ENCODE assay signal across 27 cellular contexts in genomic region chr6:77638129-77638830, GRCh38. TPM values are rescaled to one million over a fixed set of nuclear protein-coding genes. Genes with fewer than 3 reads are reported as not detected.
DNase-seq lines count a peak whose midpoint lies in the region; ATAC-seq, FAIRE-seq and TF ChIP-seq lines count a peak whose summit lies in the region.
"Had no signal": no experiment of that assay in that cellular context is flagged by ENCODE, and none has a peak within 500 bp of the region (broad histone marks: within the 10 kb centered on the region; RNA-seq: fewer than 3 reads in every experiment).

No MANE protein-coding gene starts in this region.

- no peaks in the 10 kb centered on the region for H3K27me3 Mint-ChIP-seq in MCF 10A (ENCODE audit: insufficient read depth, unreplicated experiment)
- H3K27me3 Mint-ChIP-seq in astrocyte (ENCODE audit: low read depth, unreplicated experiment): no peaks in the 10 kb centered on the region
- H3K27me3 Mint-ChIP-seq in effector memory CD8-positive, alpha-beta T cell: no peaks in the 10 kb centered on the region

- ATAC-seq in effector memory CD8-positive, alpha-beta T cell (replicated peaks): no peak
- ATAC-seq: HepG2 had no signal

- H3K9me3 Mint-ChIP-seq in MCF 10A (ENCODE audit: unreplicated experiment) (no peaks in the 10 kb centered on the region), astrocyte (ENCODE audit: unreplicated experiment) (no peaks in the 10 kb centered on the region)
- H3K9me3 Mint-ChIP-seq in effector memory CD8-positive, alpha-beta T cell: peaks cover 0 to 2% of the 10 kb centered on the region in 2 donors

- H3K27ac ChIP-seq in breast epithelium (no peak overlapping the region), astrocyte (ENCODE audit: low read depth, low read length) (no peak overlapping the region), SK-N-SH (ENCODE audit: low read depth in 2 of 2, low read length in 1 of 2) (no peak overlapping the region)
- H3K27ac ChIP-seq: SJCRH30 had no signal

- H3K9me2 ChIP-seq in SK-N-SH: no peaks in the 10 kb centered on the region

- DNase-seq in MCF 10A (ENCODE audit: unreplicated experiment): peak; percentile 73
- no peak for DNase-seq in breast epithelium (ENCODE audit: low spot score in 2 of 2)
- DNase-seq in astrocyte (ENCODE audit: low read depth): peak; percentile 18
- peak; percentile 6 for DNase-seq in fibroblast of mammary gland (ENCODE audit: low read depth)
- no peak for DNase-seq in effector memory CD8-positive, alpha-beta T cell
- no peak for DNase-seq in SK-N-SH
- DNase-seq in NCI-H2196 (lab: John Stamatoyannopoulos, UW; ENCODE audit: unreplicated experiment): no peak
- DNase-seq: 8988T, ACHN, Calu3, DMS153, DND-41, Karpas-422, MG63, NCI-H1092 treated with DMSO at 0.1 percent for 48 hours, NCI-H1436, NCI-H187, NCI-H2081 treated with DMSO at 0.1 percent for 48 hours, NCI-H2171, NCI-H524, NCI-H748 treated with DMSO at 0.1 percent for 48 hours, SJCRH30 had no signal

- TF ChIP-seq POLR2A in breast epithelium (IDR thresholded peaks at IDR 0.05): no peak

- H3K4me1 ChIP-seq in breast epithelium (no peaks in the 10 kb centered on the region), astrocyte (ENCODE audit: insufficient read depth, low read length) (peaks cover 7% of the 10 kb centered on the region), SK-N-SH (ENCODE audit: control insufficient read depth in 1 of 2, insufficient read depth in 2 of 2, low read depth in 1 of 2, low read length in 1 of 2) (no peaks in the 10 kb centered on the region)
- H3K4me1 ChIP-seq: SJCRH30 had no signal

- H3K9me3 ChIP-seq in breast epithelium (no peaks in the 10 kb centered on the region), astrocyte (ENCODE audit: insufficient read depth, low read depth, low read length) (no peaks in the 10 kb centered on the region), SK-N-SH (no peaks in the 10 kb centered on the region)
- H3K9me3 ChIP-seq: MG63, SJCRH30 had no signal

- BruUV-seq in MCF 10A (replicated peaks; lab: Mats Ljungman, UMichigan): no TSS peak

- FAIRE-seq in astrocyte (lab: Jason Lieb, UNC): no peak
- FAIRE-seq: H54, HepG2, RCC 7860 had no signal

- H3F3A ChIP-seq in SK-N-SH (replicated peaks; ENCODE audit: insufficient read depth): no peaks in the 10 kb centered on the region

- H3K4me3 Mint-ChIP-seq in MCF 10A (ENCODE audit: unreplicated experiment) (no peak overlapping the region), astrocyte (ENCODE audit: unreplicated experiment) (no peak overlapping the region)
- no peak overlapping the region for H3K4me3 Mint-ChIP-seq in effector memory CD8-positive, alpha-beta T cell

- H4K20me1 ChIP-seq in astrocyte (ENCODE audit: insufficient read depth, low read length): no peaks in the 10 kb centered on the region
- no peaks in the 10 kb centered on the region for H4K20me1 ChIP-seq in SK-N-SH (ENCODE audit: insufficient read depth)

- no peak for TF ChIP-seq RAD21 in SK-N-SH (IDR thresholded peaks at IDR 0.05; ENCODE audit: low read length)

- H3K36me3 Mint-ChIP-seq in MCF 10A (ENCODE audit: insufficient read depth, unreplicated experiment) (no peaks in the 10 kb centered on the region), astrocyte (ENCODE audit: low read depth, unreplicated experiment) (peaks cover 3% of the 10 kb centered on the region)
- H3K36me3 Mint-ChIP-seq in effector memory CD8-positive, alpha-beta T cell (ENCODE audit: insufficient read depth): no peaks in the 10 kb centered on the region

- H3K27ac Mint-ChIP-seq in MCF 10A (ENCODE audit: low read depth, unreplicated experiment) (no peak overlapping the region), astrocyte (ENCODE audit: unreplicated experiment) (peak overlapping the region; percentile 69)
- no peak overlapping the region for H3K27ac Mint-ChIP-seq in effector memory CD8-positive, alpha-beta T cell

- peaks cover 5% of the 10 kb centered on the region for H3K4me1 Mint-ChIP-seq in MCF 10A (ENCODE audit: insufficient read depth, unreplicated experiment)
- H3K4me1 Mint-ChIP-seq in astrocyte (ENCODE audit: low read depth, unreplicated experiment): peaks cover 18% of the 10 kb centered on the region
- H3K4me1 Mint-ChIP-seq in effector memory CD8-positive, alpha-beta T cell (ENCODE audit: low read depth in 2 of 2): no peaks in the 10 kb centered on the region

- TF ChIP-seq CTCF in MCF 10A (IDR thresholded peaks at IDR 0.05; ENCODE audit: unreplicated experiment) (no peak), breast epithelium (IDR thresholded peaks at IDR 0.05) (no peak), astrocyte (IDR thresholded peaks at IDR 0.05; ENCODE audit: insufficient read depth, low read depth, low read length) (no peak), fibroblast of mammary gland (conservative IDR thresholded peaks at IDR 0.05; ENCODE audit: control insufficient read depth, insufficient read depth, low read depth, low read length) (no peak), SK-N-SH (IDR thresholded peaks at IDR 0.05) (no peak)

- CTCF ChIA-PET in MCF 10A (lab: Yijun Ruan, JAX) (interaction anchor here (1.0 kb wide), 1 partner anchor 40 kb away, joined by 5 read pairs; no protein-coding TSS in a partner anchor), SK-N-SH (lab: Yijun Ruan, JAX) (interaction anchor here (1.5 kb wide), 1 partner anchor 18 kb away, joined by 6 read pairs; no protein-coding TSS in a partner anchor)

- H3K4me2 ChIP-seq in astrocyte (ENCODE audit: low read length) (no peak overlapping the region), SK-N-SH (no peak overlapping the region)

- POLR2A ChIA-PET in MCF 10A (lab: Yijun Ruan, JAX) (no interaction called here), SK-N-SH (lab: Yijun Ruan, JAX) (no interaction called here)

- H3K27me3 ChIP-seq in breast epithelium (no peaks in the 10 kb centered on the region), astrocyte (ENCODE audit: insufficient read depth, low read length) (no peaks in the 10 kb centered on the region), SK-N-SH (ENCODE audit: insufficient read depth) (no peaks in the 10 kb centered on the region; the same call in 1 of the 2 replicates)
- H3K27me3 ChIP-seq: MG63, SJCRH30 had no signal

- intact Hi-C loops in MCF 10A (cut with micrococcal nuclease) (no loop called here), breast epithelium (cut with DNase I; ENCODE audit: low total_unique reads) (no loop called here)

- H3K79me2 ChIP-seq in astrocyte (ENCODE audit: insufficient read depth, low read length) (no peaks in the 10 kb centered on the region), SK-N-SH (ENCODE audit: insufficient read depth) (no peaks in the 10 kb centered on the region)

- H2AFZ ChIP-seq in astrocyte (ENCODE audit: low read depth, low read length) (no peak overlapping the region), SK-N-SH (ENCODE audit: low read depth) (no peak overlapping the region)

- no peak overlapping the region for H3K9ac ChIP-seq in astrocyte (ENCODE audit: low read length)
- H3K9ac ChIP-seq in SK-N-SH: no peak overlapping the region

- no peak overlapping the region for H3K4me3 ChIP-seq in breast epithelium
- no peak overlapping the region for H3K4me3 ChIP-seq in astrocyte (ENCODE audit: insufficient read depth, low read depth, low read length)
- no peak overlapping the region for H3K4me3 ChIP-seq in fibroblast of mammary gland (ENCODE audit: control insufficient read depth, low read depth, low read length)
- H3K4me3 ChIP-seq in SK-N-SH (ENCODE audit: low read depth in 2 of 2, low read length in 1 of 2): no peak overlapping the region
- H3K4me3 ChIP-seq: MG63, SJCRH30 had no signal

- no peak for TF ChIP-seq EP300 in SK-N-SH (IDR thresholded peaks at IDR 0.05; ENCODE audit: borderline replicate concordance in 1 of 2, low read depth in 1 of 2, low read length in 1 of 2)

- 50% methylated on average over 16 of the region's 16 CpGs for WGBS in SK-N-SH (ENCODE audit: low lambda C conversion rate)

- H3K36me3 ChIP-seq in breast epithelium (no peaks in the 10 kb centered on the region), astrocyte (ENCODE audit: insufficient read depth, low read length) (no peaks in the 10 kb centered on the region), SK-N-SH (replicated peaks in 1 of 2; ENCODE audit: control insufficient read depth in 1 of 2, insufficient read depth in 2 of 2, low read length in 1 of 2) (no peaks in the 10 kb centered on the region)
- H3K36me3 ChIP-seq: MG63, SJCRH30 had no signal

TF ChIP-seq in SK-N-SH, 30 proteins besides CTCF, POLR2A, EP300 and RAD21 (continues in another document):
- TF ChIP-seq REST (IDR thresholded peaks at IDR 0.05; ENCODE audit: low read depth, low read length): no peak
- TF ChIP-seq TEAD4 (IDR thresholded peaks at IDR 0.05; ENCODE audit: borderline replicate concordance, insufficient read depth): no peak
- no peak for TF ChIP-seq TCF12 (IDR thresholded peaks at IDR 0.05)
- no peak for TF ChIP-seq SIN3A (IDR thresholded peaks at IDR 0.05; ENCODE audit: borderline replicate concordance, low read depth, low read length)
- TF ChIP-seq TAF1 (IDR thresholded peaks at IDR 0.05; ENCODE audit: borderline replicate concordance, low read depth, low read length): no peak
- no peak for TF ChIP-seq RXRA (IDR thresholded peaks at IDR 0.05; ENCODE audit: borderline replicate concordance, low read depth)

RNA-seq across cellular contexts. Expression of gene MEI4, which starts 14.6 kb away (rescaled TPM):
- total RNA-seq in MCF 10A (2022): not detected in 2 replicates
- not detected for total RNA-seq in breast epithelium
- 0.54 and 0.58 TPM in 2 replicates for total RNA-seq in astrocyte
- polyA plus RNA-seq in SK-N-SH (2012; rRNA removed): not detected in 2 replicates
- not detected in 2 replicates for polyA plus RNA-seq in SK-N-SH (2012; cell fraction: cytosol; rRNA removed)
- polyA plus RNA-seq in SK-N-SH (2012; cell fraction: nucleus; rRNA removed): not detected in 2 replicates
- total RNA-seq: HepG2, HT-29, SJCRH30 had no signal
- polyA plus RNA-seq: BJ, HepG2 had no signal

Comparison
In these comparisons a context has a peak if more than half of its experiments do, and no peak if none do; other contexts are left out.
1. DNase-seq: peak in MCF 10A (single experiment), astrocyte (single experiment) and fibroblast of mammary gland (single experiment); none in breast epithelium (0 of 2), effector memory CD8-positive, alpha-beta T cell (0 of 3), SK-N-SH (single experiment) and NCI-H2196 (single experiment).